In the genomic region with DNA sequence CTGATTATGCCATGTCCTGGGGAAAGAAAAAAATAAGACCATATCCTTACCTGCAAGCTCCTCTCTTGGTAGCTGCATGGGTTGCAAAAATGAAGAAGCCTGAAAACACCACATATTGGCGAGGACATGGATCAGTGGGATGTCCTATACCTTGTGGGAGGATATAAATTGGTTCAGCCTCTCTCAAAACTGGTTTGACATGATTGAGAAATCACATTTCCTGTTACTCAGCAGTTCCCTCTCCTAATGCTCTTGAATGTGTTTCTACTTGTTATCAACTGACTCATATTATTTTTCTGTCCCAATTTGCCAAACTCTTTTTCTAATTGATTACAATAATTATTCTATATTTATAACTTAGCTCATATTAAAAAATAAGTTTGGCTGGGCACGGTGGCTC, we compare ENCODE assay signal across 13 cellular contexts.
DNase-seq lines count a peak whose midpoint lies in the region; ATAC-seq, FAIRE-seq and TF ChIP-seq lines count a peak whose summit lies in the region.
"Had no signal": no experiment of that assay in that cellular context is flagged by ENCODE, and none has a peak within 500 bp of the region (broad histone marks: within the 10 kb centered on the region; RNA-seq: fewer than 3 reads in every experiment).

No MANE protein-coding gene starts in this region.

- no peaks in the 10 kb centered on the region for H3K36me3 ChIP-seq in keratinocyte (ENCODE audit: control insufficient read depth in 2 of 2, extremely low read depth in 1 of 2, insufficient read depth in 2 of 2, low read length in 2 of 2)

- H3K9me1 ChIP-seq in keratinocyte (ENCODE audit: control insufficient read depth, extremely low read depth, insufficient read depth, low read length) = no peaks in the 10 kb centered on the region

- no peaks in the 10 kb centered on the region for H4K20me1 ChIP-seq in keratinocyte (ENCODE audit: control insufficient read depth, extremely low read depth, insufficient read depth, low read length)

- no peaks in the 10 kb centered on the region for H3K27me3 ChIP-seq in keratinocyte (ENCODE audit: control insufficient read depth, extremely low read depth, insufficient read depth, low read length)

- H3K79me2 ChIP-seq in keratinocyte (ENCODE audit: control insufficient read depth, insufficient read depth, low read length) = no peaks in the 10 kb centered on the region

- peak overlapping the region; percentile 4 for H2AFZ ChIP-seq in keratinocyte (ENCODE audit: control insufficient read depth, low read length)

- peak overlapping the region in 2 of 3 experiments; percentile 73 for H3K4me3 ChIP-seq in keratinocyte (ENCODE audit: control insufficient read depth in 2 of 3, extremely low read depth in 1 of 3, insufficient read depth in 2 of 3, low read depth in 1 of 3, low read length in 3 of 3)

- H3K4me1 ChIP-seq in keratinocyte (ENCODE audit: control insufficient read depth, extremely low read depth, insufficient read depth, low read length) = peaks cover 16% of the 10 kb centered on the region

- ATAC-seq in HG02571 (IDR thresholded peaks at IDR 0.05; ENCODE audit: unreplicated experiment) = no peak

- peak overlapping the region; percentile 44 for H3K27ac ChIP-seq in C4-2B
- peak overlapping the region; percentile 76 for H3K27ac ChIP-seq in keratinocyte (ENCODE audit: control insufficient read depth, insufficient read depth, low read length)

- peak overlapping the region; percentile 84 for H3K4me2 ChIP-seq in keratinocyte (ENCODE audit: control insufficient read depth, extremely low read depth, insufficient read depth, low read depth, low read length)

- no peaks in the 10 kb centered on the region for H3K9me3 ChIP-seq in keratinocyte (ENCODE audit: control insufficient read depth, low read depth, low read length)

- peak; percentile 69 for DNase-seq in amniotic epithelial cell (ENCODE audit: low read depth)
- peak; percentile 26 for DNase-seq in keratinocyte (ENCODE audit: low read depth, low spot score)
- no peak for DNase-seq in T-helper 2 cell
- DNase-seq in NCI-H1930 (lab: John Stamatoyannopoulos, UW) = no peak
- DNase-seq in activated naive CD4-positive, alpha-beta T cell (lab: John Stamatoyannopoulos, UW) = no peak
- DNase-seq: activated B cell treated with CpG ODN at 0.5 μM for 24 hours; central memory CD4-positive, alpha-beta T cell; COR-L47; NCI-H187 treated with DMSO at 0.1 percent for 48 hours; RPMI8226 had no signal

- dilution Hi-C loops in keratinocyte (cut with MboI; ENCODE audit: extremely low pct_ligation_motif_present, low sequenced_read_pairs) = no loop called here

- peak; percentile 85 for FAIRE-seq in keratinocyte (lab: Jason Lieb, UNC)

- no peak for TF ChIP-seq RAD21 in Ishikawa (IDR thresholded peaks at IDR 0.05; ENCODE audit: low read depth)

- TF ChIP-seq CTCF in C4-2B (conservative IDR thresholded peaks at IDR 0.05) = no peak
- no peak for TF ChIP-seq CTCF in keratinocyte (optimal IDR thresholded peaks at IDR 0.05 in 1 of 3, IDR thresholded peaks at IDR 0.05 in 1 of 3, conservative IDR thresholded peaks at IDR 0.05 in 1 of 3; ENCODE audit: extremely low read depth in 1 of 3, insufficient read depth in 2 of 3, low read length in 3 of 3)

- no peak for TF ChIP-seq EP300 in Ishikawa (IDR thresholded peaks at IDR 0.05; ENCODE audit: borderline replicate concordance)

- peak overlapping the region; percentile 55 for H3K9ac ChIP-seq in keratinocyte (ENCODE audit: control insufficient read depth, extremely low read depth, insufficient read depth, low read length)

TF ChIP-seq in Ishikawa, 13 proteins besides CTCF, POLR2A, EP300 and RAD21:
- TF ChIP-seq TCF12 (IDR thresholded peaks at IDR 0.05; ENCODE audit: low read depth) (no peak), EGR1 (IDR thresholded peaks at IDR 0.05) (no peak), MAX (IDR thresholded peaks at IDR 0.05) (no peak), FOXM1 (IDR thresholded peaks at IDR 0.05; ENCODE audit: borderline replicate concordance, low read depth) (no peak), YY1 (IDR thresholded peaks at IDR 0.05; ENCODE audit: low read depth) (no peak), NFIC (IDR thresholded peaks at IDR 0.05) (no peak), CEBPB (IDR thresholded peaks at IDR 0.05) (peak; percentile 51; the same call in 1 of the 2 replicates)
- TF ChIP-seq, protein P1, sequence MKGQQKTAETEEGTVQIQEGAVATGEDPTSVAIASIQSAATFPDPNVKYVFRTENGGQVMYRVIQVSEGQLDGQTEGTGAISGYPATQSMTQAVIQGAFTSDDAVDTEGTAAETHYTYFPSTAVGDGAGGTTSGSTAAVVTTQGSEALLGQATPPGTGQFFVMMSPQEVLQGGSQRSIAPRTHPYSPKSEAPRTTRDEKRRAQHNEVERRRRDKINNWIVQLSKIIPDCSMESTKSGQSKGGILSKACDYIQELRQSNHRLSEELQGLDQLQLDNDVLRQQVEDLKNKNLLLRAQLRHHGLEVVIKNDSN (IDR thresholded peaks at IDR 0.05) = no peak

Comparison
In these comparisons a context has a peak if more than half of its experiments do, and no peak if none do; other contexts are left out.
1. DNase-seq: peak in amniotic epithelial cell (single experiment) and keratinocyte (single experiment); none in T-helper 2 cell (0 of 5), NCI-H1930 (0 of 2) and activated naive CD4-positive, alpha-beta T cell (0 of 4).